8 cellular contexts compared by ENCODE assay signal in the genomic region with DNA sequence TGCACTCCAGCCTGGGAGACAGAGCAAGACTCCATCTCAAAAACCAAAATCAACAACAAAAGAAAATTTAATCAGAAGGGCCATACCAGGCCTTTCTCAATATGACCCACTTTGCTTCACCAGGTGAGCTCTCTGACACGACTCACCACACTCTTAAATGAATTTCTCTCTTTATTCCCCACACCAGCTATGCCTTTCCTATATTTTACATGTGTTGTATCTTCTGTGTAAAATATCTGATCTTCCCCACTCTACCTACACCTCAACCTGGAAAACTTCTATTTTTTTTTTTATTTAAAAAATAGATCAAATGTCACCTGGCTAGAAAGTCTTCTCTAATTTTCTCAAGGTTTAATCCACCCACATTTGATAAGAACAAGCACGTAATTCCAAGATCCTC.
"Had no signal": no experiment of that assay in that cellular context is flagged by ENCODE, and none has a peak within 500 bp of the region (broad histone marks: within the 10 kb centered on the region; RNA-seq: fewer than 3 reads in every experiment).

No MANE protein-coding gene starts in this region.

- H3K36me3 ChIP-seq: HAP-1 had no signal

- H3K4me1 ChIP-seq: HAP-1 had no signal

- DNase-seq: GM23248, GOT3, H7, H9, HCEC 1CT, HFFc6 had no signal

- H3K4me3 ChIP-seq: GM23248, GM23338, HAP-1 had no signal

- H3K9me3 ChIP-seq: HAP-1 had no signal

- H3K27ac ChIP-seq: GM23248 had no signal
